ENCODE assay signal across 15 cellular contexts in the genomic region with DNA sequence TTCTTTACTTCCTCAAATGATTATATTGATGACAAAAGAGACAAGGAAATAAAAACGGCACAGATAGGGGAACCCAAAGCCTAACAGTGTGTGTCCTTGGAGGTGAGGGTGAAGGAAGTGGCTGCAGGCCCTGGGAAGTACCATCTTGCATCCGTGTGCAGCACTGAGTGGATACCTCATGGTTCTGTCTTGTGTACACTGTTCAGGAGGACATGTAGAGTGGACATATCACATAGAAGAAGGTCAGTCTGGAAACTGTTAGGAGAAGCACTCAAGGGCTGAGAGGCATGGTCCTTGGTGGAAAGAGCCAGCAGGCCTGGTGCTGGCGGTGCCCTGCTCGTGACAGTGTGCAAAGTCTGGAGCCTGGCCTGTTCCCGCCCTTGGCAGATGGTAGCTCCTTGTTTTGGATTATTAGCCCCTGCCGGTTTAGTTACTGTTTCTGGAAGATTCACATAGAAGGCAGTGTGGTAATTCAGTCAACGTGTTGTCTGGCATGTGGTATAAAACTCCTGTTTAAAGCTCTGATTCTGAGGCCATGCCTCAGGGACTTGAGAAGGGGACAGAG. TPM values are rescaled to one million over a fixed set of nuclear protein-coding genes. Genes with fewer than 3 reads are reported as not detected.
DNase-seq lines count a peak whose midpoint lies in the region; ATAC-seq, FAIRE-seq and TF ChIP-seq lines count a peak whose summit lies in the region.
"Had no signal": no experiment of that assay in that cellular context is flagged by ENCODE, and none has a peak within 500 bp of the region (broad histone marks: within the 10 kb centered on the region; RNA-seq: fewer than 3 reads in every experiment).

No MANE protein-coding gene starts in this region.

- no peaks in the 10 kb centered on the region for H3K9me3 ChIP-seq in H1 (ENCODE audit: insufficient read depth in 2 of 2, low read depth in 1 of 2, low read length in 1 of 2)
- H3K9me3 ChIP-seq: upper lobe of left lung had no signal

- TF ChIP-seq RAD21 in H1 (IDR thresholded peaks at IDR 0.05 in 1 of 2, conservative IDR thresholded peaks at IDR 0.05 in 1 of 2; ENCODE audit: low read depth in 2 of 2, low read length in 2 of 2), result no peak

- H2BK15ac ChIP-seq in H1 (ENCODE audit: low read length), result peak overlapping the region; percentile 76; the same call in 1 of the 2 replicates

- H3K27me3 Mint-ChIP-seq in activated naive CD8-positive, alpha-beta T cell treated with anti-CD3 and anti-CD28 coated beads, Interleukin-2, amount 10 ng/mL, durations not matched to agents 7 days and 5 days, result no peaks in the 10 kb centered on the region
- no peaks in the 10 kb centered on the region for H3K27me3 Mint-ChIP-seq in activated naive CD8-positive, alpha-beta T cell treated with anti-CD3 and anti-CD28 coated beads for 36 hours
- H3K27me3 Mint-ChIP-seq in stimulated activated naive B cell treated with anti-CD40 and anti-IgM and Interleukin-4, amounts not matched to agents 10 μg/mL and 1 μg/mL and 100 μg/mL, for 72 hours, result no peaks in the 10 kb centered on the region
- H3K27me3 Mint-ChIP-seq: naive thymus-derived CD8-positive, alpha-beta T cell had no signal

- H2BK20ac ChIP-seq in H1 (ENCODE audit: low read length), result peak overlapping the region; percentile 52; the same call in 1 of the 2 replicates

- no peak for ATAC-seq in activated naive CD8-positive, alpha-beta T cell treated with anti-CD3 and anti-CD28 coated beads, Interleukin-2, amount 10 ng/mL, durations not matched to agents 7 days and 5 days (ENCODE audit: low read depth)
- ATAC-seq in stimulated activated naive B cell treated with anti-CD40 and anti-IgM and Interleukin-4, amounts not matched to agents 10 μg/mL and 1 μg/mL and 100 μg/mL, for 72 hours (replicated peaks), result peak in 1 of 2 donors; percentile 29
- ATAC-seq in GM18870 (IDR thresholded peaks at IDR 0.05; ENCODE audit: unreplicated experiment) (no peak), HG03139 (IDR thresholded peaks at IDR 0.05; ENCODE audit: unreplicated experiment) (no peak)
- ATAC-seq: naive thymus-derived CD8-positive, alpha-beta T cell had no signal

- H3K79me1 ChIP-seq in H1 (ENCODE audit: low read depth, low read length), result peaks cover 2% of the 10 kb centered on the region; the same call in 1 of the 2 replicates

- H3K4me1 ChIP-seq in H1 (replicated peaks in 1 of 4; ENCODE audit: control insufficient read depth in 3 of 4, insufficient read depth in 4 of 4, low read length in 3 of 4), result peaks cover 0 to 18% (median 9%) of the 10 kb centered on the region in 4 experiments

- peak overlapping the region; percentile 85; the same call in 1 of the 2 replicates for H3K18ac ChIP-seq in H1 (ENCODE audit: extremely low read depth, low read length)

- peak overlapping the region; percentile 79 for H2AK5ac ChIP-seq in H1 (ENCODE audit: low read depth, low read length)

- 81% methylated on average over 7 of the region's 7 CpGs; no CpG with 5 or more reads in 1 of the 2 experiments for WGBS in H1 (ENCODE audit: extremely low coverage in 1 of 2, insufficient coverage in 1 of 2, insufficient read length in 1 of 2, insufficient replicate concordance in 2 of 2, low coverage in 1 of 2, low lambda C conversion rate in 2 of 2, missing lambda C conversion rate in 1 of 2), 2 experiments

- no peak for TF ChIP-seq CTCF in H1 (IDR thresholded peaks at IDR 0.05; ENCODE audit: control extremely low read depth in 1 of 3, insufficient read depth in 1 of 3, low read depth in 1 of 3, low read length in 3 of 3)

- H4K5ac ChIP-seq in H1 (ENCODE audit: insufficient read length, low read depth, low read length), result no peak overlapping the region

- H3K4me1 Mint-ChIP-seq in activated naive CD8-positive, alpha-beta T cell treated with anti-CD3 and anti-CD28 coated beads, Interleukin-2, amount 10 ng/mL, durations not matched to agents 7 days and 5 days, result peaks cover 31% of the 10 kb centered on the region
- H3K4me1 Mint-ChIP-seq in activated naive CD8-positive, alpha-beta T cell treated with anti-CD3 and anti-CD28 coated beads for 36 hours, result peaks cover 42% of the 10 kb centered on the region
- peaks cover 22 to 40% of the 10 kb centered on the region in 2 donors for H3K4me1 Mint-ChIP-seq in stimulated activated naive B cell treated with anti-CD40 and anti-IgM and Interleukin-4, amounts not matched to agents 10 μg/mL and 1 μg/mL and 100 μg/mL, for 72 hours

- H3K56ac ChIP-seq in H1 (replicated peaks; ENCODE audit: insufficient read length, low read depth, low read length), result no peak overlapping the region

- no peak overlapping the region for H4K8ac ChIP-seq in H1 (ENCODE audit: extremely low read depth, insufficient read depth, low read length)

- no peaks in the 10 kb centered on the region for H3K9me3 Mint-ChIP-seq in activated naive CD8-positive, alpha-beta T cell treated with anti-CD3 and anti-CD28 coated beads, Interleukin-2, amount 10 ng/mL, durations not matched to agents 7 days and 5 days
- no peaks in the 10 kb centered on the region for H3K9me3 Mint-ChIP-seq in activated naive CD8-positive, alpha-beta T cell treated with anti-CD3 and anti-CD28 coated beads for 36 hours
- H3K9me3 Mint-ChIP-seq in stimulated activated naive B cell treated with anti-CD40 and anti-IgM and Interleukin-4, amounts not matched to agents 10 μg/mL and 1 μg/mL and 100 μg/mL, for 72 hours, result no peaks in the 10 kb centered on the region
- H3K9me3 Mint-ChIP-seq: naive thymus-derived CD8-positive, alpha-beta T cell had no signal

- CTCF ChIA-PET in H1 (lab: Charles Lee; ENCODE audit: partially characterized antibody), result interaction anchor here (0.7 to 0.8 kb wide), 2 partner anchors 16 to 83 kb away, joined by 3 to 4 read pairs; no protein-coding TSS in a partner anchor

- H2BK12ac ChIP-seq in H1 (ENCODE audit: low read depth, low read length), result peak overlapping the region; percentile 70; the same call in 1 of the 2 replicates

- H3K27ac ChIP-seq in H1 (ENCODE audit: low read depth, low read length), result no peak overlapping the region
- H3K27ac ChIP-seq: upper lobe of left lung had no signal

- H4K91ac ChIP-seq in H1 (replicated peaks; ENCODE audit: insufficient read length, low read length), result peak overlapping the region; percentile 13

- H3K79me2 ChIP-seq in H1 (ENCODE audit: control insufficient read depth in 1 of 2, insufficient read depth in 2 of 2, low read length in 2 of 2), result peaks cover 0 to 79% of the 10 kb centered on the region in 2 experiments; a peak in 2 of 4 replicates

- no peak overlapping the region; a peak in 1 of 7 replicates for H3K9ac ChIP-seq in H1 (replicated peaks in 1 of 4; ENCODE audit: extremely low read depth in 1 of 4, low read depth in 3 of 4, low read length in 3 of 4)

- H3K23me2 ChIP-seq in H1 (ENCODE audit: low read depth, low read length), result no peaks in the 10 kb centered on the region

- no peak overlapping the region for H2AFZ ChIP-seq in H1 (ENCODE audit: low read length)

- no peak overlapping the region for H2BK120ac ChIP-seq in H1 (replicated peaks; ENCODE audit: low read depth, low read length)

- no peak for FAIRE-seq in H1 (lab: Jason Lieb, UNC)
- FAIRE-seq: islet of Langerhans had no signal

- H3K4me2 ChIP-seq in H1 (ENCODE audit: insufficient read depth in 1 of 2, low read depth in 2 of 2, low read length in 2 of 2), result no peak overlapping the region

- TF ChIP-seq EP300 in H1 (IDR thresholded peaks at IDR 0.05; ENCODE audit: borderline replicate concordance in 1 of 2, low read depth in 2 of 2, low read length in 2 of 2), result no peak

- no peak overlapping the region for H3K4me3 ChIP-seq in H1 (ENCODE audit: extremely low read depth in 1 of 4, insufficient read depth in 2 of 4, low read depth in 3 of 4, low read length in 4 of 4)
- H3K4me3 ChIP-seq: upper lobe of left lung had no signal

- H3K4me3 Mint-ChIP-seq in activated naive CD8-positive, alpha-beta T cell treated with anti-CD3 and anti-CD28 coated beads, Interleukin-2, amount 10 ng/mL, durations not matched to agents 7 days and 5 days, result no peak overlapping the region
- H3K4me3 Mint-ChIP-seq in activated naive CD8-positive, alpha-beta T cell treated with anti-CD3 and anti-CD28 coated beads for 36 hours, result no peak overlapping the region
- no peak overlapping the region for H3K4me3 Mint-ChIP-seq in stimulated activated naive B cell treated with anti-CD40 and anti-IgM and Interleukin-4, amounts not matched to agents 10 μg/mL and 1 μg/mL and 100 μg/mL, for 72 hours
- H3K4me3 Mint-ChIP-seq: naive thymus-derived CD8-positive, alpha-beta T cell had no signal

- H3K23ac ChIP-seq in H1 (ENCODE audit: insufficient read length), result no peak overlapping the region

- no peak for DNase-seq in activated naive CD8-positive, alpha-beta T cell treated with anti-CD3 and anti-CD28 coated beads, Interleukin-2, amount 10 ng/mL, durations not matched to agents 7 days and 5 days
- DNase-seq in activated naive CD8-positive, alpha-beta T cell treated with anti-CD3 and anti-CD28 coated beads for 36 hours, result no peak
- DNase-seq in NCI-H446 treated with DMSO at 0.1 percent for 48 hours (lab: John Stamatoyannopoulos, UW), result peak; percentile 80
- DNase-seq in H1 (ENCODE audit: low read depth in 1 of 2, low spot score in 2 of 2), result no peak
- DNase-seq in stimulated activated naive B cell treated with anti-CD40 and anti-IgM and Interleukin-4, amounts not matched to agents 10 μg/mL and 1 μg/mL and 100 μg/mL, for 72 hours, result no peak
- no peak for DNase-seq in SK-N-DZ (ENCODE audit: low spot score)
- DNase-seq: cortex of kidney; naive thymus-derived CD8-positive, alpha-beta T cell; NCI-H1092; upper lobe of left lung had no signal

- no peak overlapping the region for H3K4ac ChIP-seq in H1 (replicated peaks; ENCODE audit: insufficient read length, low read depth, low read length)

- no peaks in the 10 kb centered on the region for H4K20me1 ChIP-seq in H1 (replicated peaks in 1 of 2; ENCODE audit: control insufficient read depth in 1 of 2, insufficient read depth in 2 of 2, low read length in 2 of 2)

- H3K14ac ChIP-seq in H1 (ENCODE audit: insufficient read length), result no peak overlapping the region

- peak overlapping the region; percentile 90 for H2BK5ac ChIP-seq in H1 (ENCODE audit: low read depth, low read length)

- POLR2A ChIA-PET in activated naive CD8-positive, alpha-beta T cell treated with anti-CD3 and anti-CD28 coated beads, Interleukin-2, amount 10 ng/mL, durations not matched to agents 7 days and 5 days (lab: Charles Lee), result no interaction called here
- POLR2A ChIA-PET in H1 (lab: Charles Lee; ENCODE audit: partially characterized antibody), result interaction anchor here (1.2 to 7.5 kb wide), 5 partner anchors 10 to 49 kb away, joined by 3 to 112 read pairs (median 7); no protein-coding TSS in a partner anchor

- H3K27ac Mint-ChIP-seq in activated naive CD8-positive, alpha-beta T cell treated with anti-CD3 and anti-CD28 coated beads, Interleukin-2, amount 10 ng/mL, durations not matched to agents 7 days and 5 days, result peak overlapping the region; percentile 39
- no peak overlapping the region for H3K27ac Mint-ChIP-seq in activated naive CD8-positive, alpha-beta T cell treated with anti-CD3 and anti-CD28 coated beads for 36 hours
- peak overlapping the region; percentile 43 for H3K27ac Mint-ChIP-seq in stimulated activated naive B cell treated with anti-CD40 and anti-IgM and Interleukin-4, amounts not matched to agents 10 μg/mL and 1 μg/mL and 100 μg/mL, for 72 hours

- no peaks in the 10 kb centered on the region for H3K27me3 ChIP-seq in H1 (replicated peaks in 1 of 4; ENCODE audit: control insufficient read depth in 3 of 4, extremely low read depth in 1 of 4, insufficient read depth in 3 of 4, low read length in 3 of 4)
- H3K27me3 ChIP-seq: upper lobe of left lung had no signal

- peaks cover 19% of the 10 kb centered on the region for H3K36me3 Mint-ChIP-seq in activated naive CD8-positive, alpha-beta T cell treated with anti-CD3 and anti-CD28 coated beads, Interleukin-2, amount 10 ng/mL, durations not matched to agents 7 days and 5 days
- H3K36me3 Mint-ChIP-seq in activated naive CD8-positive, alpha-beta T cell treated with anti-CD3 and anti-CD28 coated beads for 36 hours, result peaks cover 29% of the 10 kb centered on the region
- H3K36me3 Mint-ChIP-seq in stimulated activated naive B cell treated with anti-CD40 and anti-IgM and Interleukin-4, amounts not matched to agents 10 μg/mL and 1 μg/mL and 100 μg/mL, for 72 hours, result peaks cover 17 to 23% of the 10 kb centered on the region in 2 donors

- peaks cover 0 to 14% (median 0%) of the 10 kb centered on the region in 4 experiments; a peak in 2 of 8 replicates for H3K36me3 ChIP-seq in H1 (ENCODE audit: control insufficient read depth in 2 of 4, insufficient read depth in 4 of 4, low read length in 3 of 4)

- no peak for TF ChIP-seq POLR2A in H1 (IDR thresholded peaks at IDR 0.05; ENCODE audit: control extremely low read depth in 1 of 2, low read depth in 2 of 2, low read length in 2 of 2)

RNA-seq across cellular contexts. Expression of gene PKNOX1, which starts 6.7 kb away (rescaled TPM):
- 10 to 100 TPM; 21.3 to 23.2 TPM for total RNA-seq in activated naive CD8-positive, alpha-beta T cell treated with anti-CD3 and anti-CD28 coated beads, Interleukin-2, amount 10 ng/mL, durations not matched to agents 7 days and 5 days
- total RNA-seq in activated naive CD8-positive, alpha-beta T cell treated with anti-CD3 and anti-CD28 coated beads for 36 hours, result 10 to 100 TPM; 17.8 to 18.5 TPM
- total RNA-seq in H1 (2021; fragmentation: NEBNext Ultra II Directional; extraction: Animal tissue kit (Norgen Biotek cat#: 25700)), result 31.3 and 31.9 TPM in 2 replicates
- polyA plus RNA-seq in H1 (2011; rRNA removed), result 20.4 and 30.7 TPM in 2 replicates
- 36.3 TPM for polyA plus RNA-seq in H1 (2011; cell fraction: cytosol; rRNA removed)
- polyA plus RNA-seq in H1 (2011; cell fraction: nucleus; rRNA removed), result 27.8 TPM
- 15.7 to 22.7 TPM (median 18.7 TPM) in 4 replicates for polyA plus RNA-seq in H1 (2012, experiment 1 of 2)
- polyA plus RNA-seq in H1 (2012, experiment 2 of 2), result 5.0 TPM
- polyA plus RNA-seq in H1 (2013, experiment 1 of 2), result 10.9 TPM
- polyA plus RNA-seq in H1 (2013, experiment 2 of 2), result 9.7 TPM
- polyA minus RNA-seq in H1 (2011; rRNA and poly(A)+ RNA removed), result 56.6 and 90.5 TPM in 2 replicates
- polyA minus RNA-seq in H1 (2011; cell fraction: cytosol; rRNA and poly(A)+ RNA removed), result 19.1 TPM
- polyA minus RNA-seq in H1 (2011; cell fraction: nucleus; rRNA and poly(A)+ RNA removed), result 56.2 TPM
- 18.2 and 23.8 TPM in 2 replicates for polyA plus RNA-seq in SK-N-DZ (2014; cell fraction: cytosol; rRNA removed)
- 13.2 and 19.1 TPM in 2 replicates for polyA plus RNA-seq in SK-N-DZ (2014; cell fraction: nucleus; rRNA removed)

RNA-seq across cellular contexts. Expression of gene ERVH48-1, which starts 55.6 kb away (rescaled TPM):
- under 1 TPM; 0.20 to 0.55 TPM for total RNA-seq in activated naive CD8-positive, alpha-beta T cell treated with anti-CD3 and anti-CD28 coated beads, Interleukin-2, amount 10 ng/mL, durations not matched to agents 7 days and 5 days
- total RNA-seq in activated naive CD8-positive, alpha-beta T cell treated with anti-CD3 and anti-CD28 coated beads for 36 hours, result under 1 TPM; 0.23 to 0.32 TPM
- 14.9 and 17.7 TPM in 2 replicates for total RNA-seq in H1 (2021; fragmentation: NEBNext Ultra II Directional; extraction: Animal tissue kit (Norgen Biotek cat#: 25700))
- polyA plus RNA-seq in H1 (2011; rRNA removed), result 4.0 and 4.2 TPM in 2 replicates
- polyA plus RNA-seq in H1 (2011; cell fraction: cytosol; rRNA removed), result 5.6 TPM
- polyA plus RNA-seq in H1 (2011; cell fraction: nucleus; rRNA removed), result 4.1 TPM
- 5.0 to 5.6 TPM (median 5.4 TPM) in 4 replicates for polyA plus RNA-seq in H1 (2012, experiment 1 of 2)
- polyA plus RNA-seq in H1 (2012, experiment 2 of 2), result 2.3 TPM
- 95.5 TPM for polyA plus RNA-seq in H1 (2013, experiment 1 of 2)
- polyA plus RNA-seq in H1 (2013, experiment 2 of 2), result 113 TPM
- 2.5 and 3.7 TPM in 2 replicates for polyA minus RNA-seq in H1 (2011; rRNA and poly(A)+ RNA removed)
- polyA minus RNA-seq in H1 (2011; cell fraction: cytosol; rRNA and poly(A)+ RNA removed), result 2.5 TPM
- 1.2 TPM for polyA minus RNA-seq in H1 (2011; cell fraction: nucleus; rRNA and poly(A)+ RNA removed)
- not detected in 2 replicates for polyA plus RNA-seq in SK-N-DZ (2014; cell fraction: cytosol; rRNA removed)
- not detected in 2 replicates for polyA plus RNA-seq in SK-N-DZ (2014; cell fraction: nucleus; rRNA removed)
- total RNA-seq: fibroblast of villous mesenchyme had no signal
- polyA plus RNA-seq: AG04450 had no signal

Comparison
In these comparisons a context has a peak if more than half of its experiments do, and no peak if none do; other contexts are left out.
1. RNA of gene ERVH48-1, which starts 55.6 kb away (total RNA-seq): 14.9 to 17.7 TPM in H1; 0.20 to 0.55 TPM in activated naive CD8-positive, alpha-beta T cell treated with anti-CD3 and anti-CD28 coated beads, Interleukin-2, amount 10 ng/mL, durations not matched to agents 7 days and 5 days and 0.23 to 0.32 TPM in activated naive CD8-positive, alpha-beta T cell treated with anti-CD3 and anti-CD28 coated beads for 36 hours; every median in the first group is over 10 times any median in the second.